ENCODE assay signal across 8 cellular contexts in the genomic region with DNA sequence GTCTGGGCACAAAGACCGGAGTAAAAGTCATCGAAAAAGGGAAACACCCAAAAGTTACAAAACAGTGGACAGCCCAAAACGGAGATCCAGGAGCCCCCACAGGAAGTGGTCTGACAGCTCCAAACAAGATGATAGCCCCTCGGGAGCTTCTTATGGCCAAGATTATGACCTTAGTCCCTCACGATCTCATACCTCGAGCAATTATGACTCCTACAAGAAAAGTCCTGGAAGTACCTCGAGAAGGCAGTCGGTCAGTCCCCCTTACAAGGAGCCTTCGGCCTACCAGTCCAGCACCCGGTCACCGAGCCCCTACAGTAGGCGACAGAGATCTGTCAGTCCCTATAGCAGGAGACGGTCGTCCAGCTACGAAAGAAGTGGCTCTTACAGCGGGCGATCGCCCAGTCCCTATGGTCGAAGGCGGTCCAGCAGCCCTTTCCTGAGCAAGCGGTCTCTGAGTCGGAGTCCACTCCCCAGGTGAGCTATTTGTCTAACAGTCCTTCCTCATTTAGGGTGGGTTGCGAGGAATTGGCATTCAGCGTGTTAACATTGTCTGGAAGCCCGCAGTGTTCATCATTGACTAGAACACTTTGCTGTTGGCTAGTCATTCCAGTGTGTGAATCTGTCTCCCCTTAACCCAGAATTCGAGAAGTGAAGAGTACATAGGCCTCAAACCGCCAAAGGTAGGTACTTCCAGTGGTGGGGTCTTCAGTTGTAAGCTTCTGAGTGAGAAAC. TPM values are rescaled to one million over a fixed set of nuclear protein-coding genes. Genes with fewer than 3 reads are reported as not detected.
DNase-seq lines count a peak whose midpoint lies in the region; FAIRE-seq and TF ChIP-seq lines count a peak whose summit lies in the region.

No MANE protein-coding gene starts in this region.

- peak overlapping the region; percentile 100 for H3K4me2 ChIP-seq in endothelial cell of umbilical vein (ENCODE audit: insufficient read depth, low read length)

- H3K9me1 ChIP-seq in endothelial cell of umbilical vein (replicated peaks; ENCODE audit: control insufficient read depth, extremely low read depth, insufficient read depth, low read length): no peaks in the 10 kb centered on the region

- intact Hi-C loops in endothelial cell of umbilical vein (cut with micrococcal nuclease): no loop called here

- H3K27ac ChIP-seq in RWPE1: peak overlapping the region; percentile 95
- H3K27ac ChIP-seq in endothelial cell of umbilical vein (ENCODE audit: insufficient read depth, low read depth, low read length): peak overlapping the region; percentile 62

- H4K20me1 ChIP-seq in endothelial cell of umbilical vein (replicated peaks; ENCODE audit: control insufficient read depth, extremely low read depth, insufficient read depth, low read length): peaks cover 14% of the 10 kb centered on the region

- CTCF ChIA-PET in RWPE1 (lab: Yijun Ruan, JAX): interaction anchor here (0.5 to 0.6 kb wide), 2 partner anchors 85 to 245 kb away, joined by 4 to 5 read pairs; no protein-coding TSS in a partner anchor
- CTCF ChIA-PET in endothelial cell of umbilical vein (lab: Charles Lee): interaction anchor here (0.6 to 3.0 kb wide), 5 partner anchors 11 to 230 kb away, joined by 3 to 35 read pairs (median 4); partner anchors contain the start of gene MED1

- peaks cover 63% of the 10 kb centered on the region for H3K79me2 ChIP-seq in endothelial cell of umbilical vein (ENCODE audit: control insufficient read depth, insufficient read depth, low read length)

- no peaks in the 10 kb centered on the region for H3K27me3 ChIP-seq in endothelial cell of umbilical vein (ENCODE audit: control insufficient read depth in 2 of 2, insufficient read depth in 2 of 2, low read length in 2 of 2)

- H3K4me1 ChIP-seq in endothelial cell of umbilical vein (ENCODE audit: control insufficient read depth, extremely low read depth, insufficient read depth, low read length): peaks cover 15% of the 10 kb centered on the region

- TF ChIP-seq POLR2A in endothelial cell of umbilical vein (IDR thresholded peaks at IDR 0.05; ENCODE audit: low read depth, low read length): no peak

- POLR2A ChIA-PET in RWPE1 (lab: Yijun Ruan, JAX; ENCODE audit: low non-redundant PET) (interaction anchor here (2.1 kb wide), 1 partner anchor 12 kb away, joined by 12 read pairs; the partner anchor contains the start of gene MED1), endothelial cell of umbilical vein (lab: Charles Lee) (interaction anchor here (0.6 to 2.7 kb wide), 2 partner anchors 12 to 322 kb away, joined by 4 to 45 read pairs; partner anchors contain the start of gene MED1)

- peaks cover 0 to 5% of the 10 kb centered on the region in 2 experiments for H3K36me3 ChIP-seq in endothelial cell of umbilical vein (ENCODE audit: control insufficient read depth in 2 of 2, extremely low read depth in 1 of 2, insufficient read depth in 2 of 2, low read length in 2 of 2)

- DNase-seq in SIG-M5 treated with dmso at 0.1 percent for 504 hours (lab: John Stamatoyannopoulos, UW; ENCODE audit: unreplicated experiment) (peak; percentile 48), SIG-M5 (lab: John Stamatoyannopoulos, UW) (no peak), RWPE1 (ENCODE audit: low spot score) (no peak), endothelial cell of umbilical vein (ENCODE audit: low read depth, low spot score) (peak; percentile 42), myocyte (ENCODE audit: low read depth) (peak; percentile 5), D721Med (ENCODE audit: insufficient read length, low spot score) (no peak), NCI-H446 (lab: John Stamatoyannopoulos, UW) (no peak)
- no peak for DNase-seq in central memory CD4-positive, alpha-beta T cell

- no peaks in the 10 kb centered on the region for H3K9me3 ChIP-seq in endothelial cell of umbilical vein (replicated peaks; ENCODE audit: control insufficient read depth, insufficient read depth, low read length)

- H3K9ac ChIP-seq in endothelial cell of umbilical vein (replicated peaks; ENCODE audit: extremely low read depth, insufficient read depth, low read length): peak overlapping the region; percentile 100

- FAIRE-seq in endothelial cell of umbilical vein (lab: Jason Lieb, UNC) (no peak), D721Med (lab: Jason Lieb, UNC) (no peak)

- peak overlapping the region; percentile 51 to 93 (median 83) for H3K4me3 ChIP-seq in endothelial cell of umbilical vein (replicated peaks in 1 of 3; ENCODE audit: insufficient read depth in 1 of 3, low read depth in 1 of 3, low read length in 3 of 3)

- BruUV-seq in endothelial cell of umbilical vein (replicated peaks; lab: Mats Ljungman, UMichigan): TSS peak; percentile 26

- TF ChIP-seq CTCF in RWPE1 (conservative IDR thresholded peaks at IDR 0.05; ENCODE audit: low read depth) (no peak), endothelial cell of umbilical vein (IDR thresholded peaks at IDR 0.05; ENCODE audit: extremely low read depth in 1 of 2, insufficient read depth in 1 of 2, low read depth in 1 of 2, low read length in 2 of 2) (no peak), D721Med (IDR thresholded peaks at IDR 0.05; ENCODE audit: insufficient read depth, missing control alignments) (no peak)

- H2AFZ ChIP-seq in endothelial cell of umbilical vein (ENCODE audit: low read depth, low read length): no peak overlapping the region

- dilution Hi-C loops in endothelial cell of umbilical vein (cut with MboI; ENCODE audit: extremely low pct_ligation_motif_present, low sequenced_read_pairs): no loop called here

TF ChIP-seq in endothelial cell of umbilical vein, 7 proteins besides CTCF, POLR2A, EP300 and RAD21:
- TF ChIP-seq POLR2AphosphoS5 (IDR thresholded peaks at IDR 0.05; ENCODE audit: insufficient read depth, low read depth, low read length) (peak; percentile 15), JUN (IDR thresholded peaks at IDR 0.05; ENCODE audit: borderline replicate concordance, insufficient read depth, insufficient read length, low read depth) (no peak), EZH2 (IDR thresholded peaks at IDR 0.05; ENCODE audit: borderline replicate concordance, low read depth, low read length, severe bottlenecking) (no peak)

RNA-seq across cellular contexts. Expression of gene CDK12, which starts 1.5 kb away (rescaled TPM):
- total RNA-seq in endothelial cell of umbilical vein (53.9 and 55.4 TPM in 2 replicates), myocyte (28.6 and 29.9 TPM in 2 replicates)
- 14.2 and 14.6 TPM in 2 replicates for polyA plus RNA-seq in endothelial cell of umbilical vein
- 12.6 and 13.0 TPM in 2 replicates for polyA plus RNA-seq in endothelial cell of umbilical vein (2011; cell fraction: cytosol; rRNA removed)
- 54.8 and 58.3 TPM in 2 replicates for polyA plus RNA-seq in endothelial cell of umbilical vein (2011; cell fraction: nucleus; rRNA removed)
- polyA plus RNA-seq in endothelial cell of umbilical vein (2012): 25.7 and 34.9 TPM in 2 replicates
- polyA minus RNA-seq in endothelial cell of umbilical vein: 60.0 and 76.1 TPM in 2 replicates
- polyA minus RNA-seq in endothelial cell of umbilical vein (2011; cell fraction: cytosol; rRNA and poly(A)+ RNA removed): 47.3 TPM
- polyA minus RNA-seq in endothelial cell of umbilical vein (2011; cell fraction: nucleus; rRNA and poly(A)+ RNA removed): 75.0 and 103 TPM in 2 replicates
- polyA plus RNA-seq in myocyte (2012): 17.0 TPM

RNA-seq across cellular contexts. Expression of gene MED1, which starts 11.7 kb away (rescaled TPM):
- total RNA-seq in endothelial cell of umbilical vein (39.8 and 46.2 TPM in 2 replicates), myocyte (20.8 and 22.2 TPM in 2 replicates)
- 18.2 and 19.8 TPM in 2 replicates for polyA plus RNA-seq in endothelial cell of umbilical vein
- polyA plus RNA-seq in endothelial cell of umbilical vein (2011; cell fraction: cytosol; rRNA removed): 21.1 and 21.3 TPM in 2 replicates
- polyA plus RNA-seq in endothelial cell of umbilical vein (2011; cell fraction: nucleus; rRNA removed): 29.2 and 33.3 TPM in 2 replicates
- polyA plus RNA-seq in endothelial cell of umbilical vein (2012): 32.3 and 39.3 TPM in 2 replicates
- 44.2 and 50.2 TPM in 2 replicates for polyA minus RNA-seq in endothelial cell of umbilical vein
- polyA minus RNA-seq in endothelial cell of umbilical vein (2011; cell fraction: cytosol; rRNA and poly(A)+ RNA removed): 32.2 TPM
- 33.3 and 49.1 TPM in 2 replicates for polyA minus RNA-seq in endothelial cell of umbilical vein (2011; cell fraction: nucleus; rRNA and poly(A)+ RNA removed)
- polyA plus RNA-seq in myocyte (2012): 16.1 TPM

Comparison
In these comparisons a context has a peak if more than half of its experiments do, and no peak if none do; other contexts are left out.
1. DNase-seq: peak in SIG-M5 treated with dmso at 0.1 percent for 504 hours (single experiment), endothelial cell of umbilical vein (single experiment) and myocyte (single experiment); none in SIG-M5 (single experiment), RWPE1 (single experiment), D721Med (single experiment), NCI-H446 (0 of 2) and central memory CD4-positive, alpha-beta T cell (single experiment).